ENCODE assay signal across 16 cellular contexts in genomic region chr13:66543780-66544179, GRCh38.
DNase-seq lines count a peak whose midpoint lies in the region; TF ChIP-seq lines count a peak whose summit lies in the region.
"Had no signal": no experiment of that assay in that cellular context is flagged by ENCODE, and none has a peak within 500 bp of the region (broad histone marks: within the 10 kb centered on the region; RNA-seq: fewer than 3 reads in every experiment).

No MANE protein-coding gene starts in this region.

- in situ Hi-C loops in GM13977 (cut with MboI; ENCODE audit: low pct_unique_long_range_greater_than_20kb, low sequenced_read_pairs, unreplicated experiment): no loop called here

- no peak for TF ChIP-seq POLR2A in adrenal gland (IDR thresholded peaks at IDR 0.05)

- H3K9me3 Mint-ChIP-seq in HFFc6: no peaks in the 10 kb centered on the region

- H3K4me1 ChIP-seq in adrenal gland (replicated peaks in 1 of 2): no peaks in the 10 kb centered on the region
- H3K4me1 ChIP-seq: heart left ventricle, spleen had no signal

- peak; percentile 20 for TF ChIP-seq CTCF in GM13977 (IDR thresholded peaks at IDR 0.05; ENCODE audit: extremely low read depth, insufficient read depth, missing control alignments)
- TF ChIP-seq CTCF in HFFc6 (IDR thresholded peaks at IDR 0.05): peak; percentile 23; the same call in 1 of the 2 replicates
- TF ChIP-seq CTCF in adrenal gland (IDR thresholded peaks at IDR 0.05): no peak

- H3K27ac ChIP-seq in adrenal gland: no peak overlapping the region
- H3K27ac ChIP-seq: heart left ventricle, spleen, thoracic aorta had no signal

- no peak overlapping the region for H3K4me3 Mint-ChIP-seq in HFFc6
- H3K4me3 Mint-ChIP-seq: activated CD8-positive, alpha-beta T cell treated with anti-CD3 and anti-CD28 coated beads, Interleukin-2, amount 10 ng/mL, durations not matched to agents 7 days and 5 days; CD8-positive, alpha-beta T cell; T-helper 2 cell treated with Interferon-gamma antibody and Interleukin-4, amounts not matched to agents 5 μg/mL and 100 μg/mL, for 36 hours had no signal

- H3K36me3 Mint-ChIP-seq in HFFc6 (ENCODE audit: low read depth): no peaks in the 10 kb centered on the region
- H3K36me3 Mint-ChIP-seq: CD8-positive, alpha-beta T cell had no signal

- no peaks in the 10 kb centered on the region for H3K9me3 ChIP-seq in adrenal gland (replicated peaks in 1 of 3)
- H3K9me3 ChIP-seq: heart left ventricle, spleen, thoracic aorta had no signal

- H3K4me3 ChIP-seq in adrenal gland: no peak overlapping the region
- H3K4me3 ChIP-seq: heart left ventricle, lung, spleen, thoracic aorta had no signal

- H3K4me1 Mint-ChIP-seq in HFFc6 (ENCODE audit: low read depth): no peaks in the 10 kb centered on the region; the same call in 1 of the 2 replicates

- intact Hi-C loops in adrenal gland (cut with DNase I): no loop called here

- H3K27ac Mint-ChIP-seq in HFFc6: no peak overlapping the region
- H3K27ac Mint-ChIP-seq: activated CD8-positive, alpha-beta T cell treated with anti-CD3 and anti-CD28 coated beads, Interleukin-2, amount 10 ng/mL, durations not matched to agents 7 days and 5 days; CD8-positive, alpha-beta T cell; T-helper 2 cell treated with Interferon-gamma antibody and Interleukin-4, amounts not matched to agents 5 μg/mL and 100 μg/mL, for 36 hours had no signal

- DNase-seq in GM13977 (ENCODE audit: low spot score) (no peak), HFFc6 (no peak), OCI-M1 (lab: John Stamatoyannopoulos, UW) (peak; percentile 15), islet precursor cell (peak; percentile 52), nucleus accumbens (lab: John Stamatoyannopoulos, UW) (no peak), adrenal gland (no peak), hippocampal formation (lab: John Stamatoyannopoulos, UW) (no peak)
- DNase-seq: activated CD8-positive, alpha-beta T cell treated with anti-CD3 and anti-CD28 coated beads, Interleukin-2, amount 10 ng/mL, durations not matched to agents 7 days and 5 days; activated gamma-delta T cell; CD8-positive, alpha-beta T cell; heart left ventricle; NCI-H2029 treated with DMSO at 0.1 percent for 48 hours; spleen had no signal

- 72 to 78% (median 77%) methylated on average over 1 of the region's 1 CpG for WGBS in adrenal gland, 4 donors

- no peaks in the 10 kb centered on the region for H3K27me3 Mint-ChIP-seq in HFFc6 (ENCODE audit: insufficient read depth)

- H3K36me3 ChIP-seq in adrenal gland (replicated peaks in 1 of 2): no peaks in the 10 kb centered on the region
- H3K36me3 ChIP-seq: heart left ventricle, spleen, thoracic aorta had no signal

- no peaks in the 10 kb centered on the region for H3K27me3 ChIP-seq in adrenal gland
- H3K27me3 ChIP-seq: heart left ventricle, spleen had no signal

Comparison
In these comparisons a context has a peak if more than half of its experiments do, and no peak if none do; other contexts are left out.
1. DNase-seq: peak in OCI-M1 (single experiment) and islet precursor cell (single experiment); none in GM13977 (single experiment), HFFc6 (single experiment), nucleus accumbens (0 of 56), adrenal gland (0 of 7) and hippocampal formation (0 of 2).
2. CTCF ChIP-seq: peak in GM13977 (single experiment) and HFFc6 (single experiment); none in adrenal gland (0 of 6).